ENCODE assay signal across 1 cellular context in the genomic region with DNA sequence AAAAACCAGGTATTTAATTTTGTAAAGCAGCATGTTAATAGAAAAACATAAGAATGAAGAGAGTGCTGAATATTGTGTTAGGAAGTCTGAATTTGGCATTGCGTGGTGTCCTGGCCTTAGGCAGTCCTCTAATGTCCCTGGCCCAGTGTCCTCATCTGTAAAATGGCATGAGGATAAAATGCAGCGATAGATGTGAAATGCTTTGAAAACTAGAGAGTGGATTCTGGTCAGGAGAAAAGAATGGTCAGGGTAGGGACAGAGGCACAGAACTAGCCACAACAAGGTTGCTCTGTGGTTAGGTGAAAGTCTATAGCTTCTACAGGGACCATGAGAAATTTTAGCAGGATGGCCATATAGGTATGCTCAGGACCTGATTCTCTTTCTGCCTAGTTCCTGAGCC.
TF ChIP-seq lines count a peak whose summit lies in the region.

No MANE protein-coding gene starts in this region.

TF ChIP-seq in HCT116, 20 proteins besides CTCF, POLR2A, EP300 and RAD21:
- TF ChIP-seq SRF (IDR thresholded peaks at IDR 0.05; ENCODE audit: low read depth) (no peak), EZH2 (IDR thresholded peaks at IDR 0.05) (no peak), SIN3A (IDR thresholded peaks at IDR 0.05; ENCODE audit: low read depth) (no peak), YY1 (IDR thresholded peaks at IDR 0.05; ENCODE audit: extremely low read depth, insufficient replicate concordance, low read depth, low read length) (no peak), JUND (IDR thresholded peaks at IDR 0.05) (no peak), FOSL1 (IDR thresholded peaks at IDR 0.05; ENCODE audit: low read depth) (no peak), CEBPB (IDR thresholded peaks at IDR 0.05; ENCODE audit: low read depth) (no peak), ATF3 (IDR thresholded peaks at IDR 0.05) (no peak), SP1 (IDR thresholded peaks at IDR 0.05; ENCODE audit: low read depth) (no peak), ZNF274 (IDR thresholded peaks at IDR 0.05; ENCODE audit: low read depth, low read length) (no peak), TCF7L2 (IDR thresholded peaks at IDR 0.05; ENCODE audit: borderline replicate concordance, extremely low read depth, insufficient read depth, insufficient read length) (no peak), ELF1 (IDR thresholded peaks at IDR 0.05; ENCODE audit: borderline replicate concordance, low read depth) (no peak), ZFX (IDR thresholded peaks at IDR 0.05) (no peak)
- TF ChIP-seq, protein P1, sequence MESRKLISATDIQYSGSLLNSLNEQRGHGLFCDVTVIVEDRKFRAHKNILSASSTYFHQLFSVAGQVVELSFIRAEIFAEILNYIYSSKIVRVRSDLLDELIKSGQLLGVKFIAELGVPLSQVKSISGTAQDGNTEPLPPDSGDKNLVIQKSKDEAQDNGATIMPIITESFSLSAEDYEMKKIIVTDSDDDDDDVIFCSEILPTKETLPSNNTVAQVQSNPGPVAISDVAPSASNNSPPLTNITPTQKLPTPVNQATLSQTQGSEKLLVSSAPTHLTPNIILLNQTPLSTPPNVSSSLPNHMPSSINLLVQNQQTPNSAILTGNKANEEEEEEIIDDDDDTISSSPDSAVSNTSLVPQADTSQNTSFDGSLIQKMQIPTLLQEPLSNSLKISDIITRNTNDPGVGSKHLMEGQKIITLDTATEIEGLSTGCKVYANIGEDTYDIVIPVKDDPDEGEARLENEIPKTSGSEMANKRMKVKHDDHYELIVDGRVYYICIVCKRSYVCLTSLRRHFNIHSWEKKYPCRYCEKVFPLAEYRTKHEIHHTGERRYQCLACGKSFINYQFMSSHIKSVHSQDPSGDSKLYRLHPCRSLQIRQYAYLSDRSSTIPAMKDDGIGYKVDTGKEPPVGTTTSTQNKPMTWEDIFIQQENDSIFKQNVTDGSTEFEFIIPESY (IDR thresholded peaks at IDR 0.05; ENCODE audit: extremely low read depth, insufficient replicate concordance, low read length) = no peak
